In the genomic region with DNA sequence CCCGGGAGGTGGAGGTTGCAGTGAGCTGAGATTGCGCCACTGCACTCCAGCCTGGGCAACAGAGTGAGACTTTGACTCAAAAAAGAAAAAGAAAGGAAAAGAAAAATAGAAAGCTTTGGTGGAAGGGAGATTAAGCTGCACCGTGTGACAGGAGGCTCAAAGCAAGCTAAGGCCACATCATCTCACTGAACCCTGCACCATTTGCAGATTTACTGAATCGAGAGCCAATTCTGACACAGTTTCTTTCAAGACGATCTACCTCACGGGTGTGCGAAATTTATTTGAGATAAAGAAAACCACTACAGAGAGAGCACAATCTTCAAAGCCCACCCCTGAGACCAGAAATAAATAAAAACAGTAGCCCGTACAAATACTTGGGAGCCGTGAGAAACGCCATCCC, we compare ENCODE assay signal across 1 cellular context.
TF ChIP-seq lines count a peak whose summit lies in the region.

No MANE protein-coding gene starts in this region.

TF ChIP-seq in neural cell, 6 proteins besides CTCF, POLR2A, EP300 and RAD21 (continued from another document):
- TF ChIP-seq, protein P1, sequence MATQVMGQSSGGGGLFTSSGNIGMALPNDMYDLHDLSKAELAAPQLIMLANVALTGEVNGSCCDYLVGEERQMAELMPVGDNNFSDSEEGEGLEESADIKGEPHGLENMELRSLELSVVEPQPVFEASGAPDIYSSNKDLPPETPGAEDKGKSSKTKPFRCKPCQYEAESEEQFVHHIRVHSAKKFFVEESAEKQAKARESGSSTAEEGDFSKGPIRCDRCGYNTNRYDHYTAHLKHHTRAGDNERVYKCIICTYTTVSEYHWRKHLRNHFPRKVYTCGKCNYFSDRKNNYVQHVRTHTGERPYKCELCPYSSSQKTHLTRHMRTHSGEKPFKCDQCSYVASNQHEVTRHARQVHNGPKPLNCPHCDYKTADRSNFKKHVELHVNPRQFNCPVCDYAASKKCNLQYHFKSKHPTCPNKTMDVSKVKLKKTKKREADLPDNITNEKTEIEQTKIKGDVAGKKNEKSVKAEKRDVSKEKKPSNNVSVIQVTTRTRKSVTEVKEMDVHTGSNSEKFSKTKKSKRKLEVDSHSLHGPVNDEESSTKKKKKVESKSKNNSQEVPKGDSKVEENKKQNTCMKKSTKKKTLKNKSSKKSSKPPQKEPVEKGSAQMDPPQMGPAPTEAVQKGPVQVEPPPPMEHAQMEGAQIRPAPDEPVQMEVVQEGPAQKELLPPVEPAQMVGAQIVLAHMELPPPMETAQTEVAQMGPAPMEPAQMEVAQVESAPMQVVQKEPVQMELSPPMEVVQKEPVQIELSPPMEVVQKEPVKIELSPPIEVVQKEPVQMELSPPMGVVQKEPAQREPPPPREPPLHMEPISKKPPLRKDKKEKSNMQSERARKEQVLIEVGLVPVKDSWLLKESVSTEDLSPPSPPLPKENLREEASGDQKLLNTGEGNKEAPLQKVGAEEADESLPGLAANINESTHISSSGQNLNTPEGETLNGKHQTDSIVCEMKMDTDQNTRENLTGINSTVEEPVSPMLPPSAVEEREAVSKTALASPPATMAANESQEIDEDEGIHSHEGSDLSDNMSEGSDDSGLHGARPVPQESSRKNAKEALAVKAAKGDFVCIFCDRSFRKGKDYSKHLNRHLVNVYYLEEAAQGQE (IDR thresholded peaks at IDR 0.05; ENCODE audit: borderline replicate concordance), result no peak
- no peak for TF ChIP-seq SMC3 (conservative IDR thresholded peaks at IDR 0.05; ENCODE audit: poor library complexity)
